25 cellular contexts compared by ENCODE assay signal in genomic region chr7:151188252-151188542, GRCh38. TPM values are rescaled to one million over a fixed set of nuclear protein-coding genes. Genes with fewer than 3 reads are reported as not detected.
DNase-seq lines count a peak whose midpoint lies in the region; ATAC-seq and TF ChIP-seq lines count a peak whose summit lies in the region.
"Had no signal": no experiment of that assay in that cellular context is flagged by ENCODE, and none has a peak within 500 bp of the region (broad histone marks: within the 10 kb centered on the region; RNA-seq: fewer than 3 reads in every experiment).

No MANE protein-coding gene starts in this region.

- peak; percentile 48 for DNase-seq in chondrocyte (ENCODE audit: low spot score)
- no peak for DNase-seq in sciatic nerve (ENCODE audit: low spot score)
- no peak for DNase-seq in DMS 273 (lab: John Stamatoyannopoulos, UW; ENCODE audit: unreplicated experiment)
- DNase-seq in effector memory CD8-positive, alpha-beta T cell = no peak
- no peak for DNase-seq in NCI-H187 treated with DMSO at 0.1 percent for 48 hours (lab: John Stamatoyannopoulos, UW)
- DNase-seq: BE2C; CD4-positive, alpha-beta T cell; COR-L47; DMS 273 treated with DMSO at 0.1 percent for 48 hours; DMS79 treated with DMSO at 0.1 percent for 48 hours; GOT3; IMR-90; NCI-H1105 treated with DMSO at 0.1 percent for 48 hours; NCI-H2081; NCI-H2171 treated with DMSO at 0.1 percent for 48 hours; NCI-H446; NCI-H526 treated with DMSO at 0.1 percent for 48 hours had no signal

- H3K4me2 ChIP-seq in BLaER1 treated with 17β-estradiol and CSF1 and Interleukin-3, amounts not matched to agents 10 nM and 100 nM = peak overlapping the region; percentile 6 to 94 (median 75); a peak in 20 of 22 replicates
- H3K4me2 ChIP-seq: KMS-11 had no signal

- H3K4me3 ChIP-seq in BLaER1 treated with 17β-estradiol and CSF1 and Interleukin-3, amounts not matched to agents 10 nM and 100 nM = no peak overlapping the region
- H3K4me3 ChIP-seq: SJSA1 had no signal

- H3K9me3 Mint-ChIP-seq in chondrocyte (ENCODE audit: low read depth) = no peaks in the 10 kb centered on the region
- no peaks in the 10 kb centered on the region for H3K9me3 Mint-ChIP-seq in effector memory CD8-positive, alpha-beta T cell
- H3K9me3 Mint-ChIP-seq: CD4-positive, alpha-beta T cell had no signal

- H3K4me1 ChIP-seq in BLaER1 treated with 17β-estradiol and CSF1 and Interleukin-3, amounts not matched to agents 10 nM and 100 nM = peaks cover 8 to 35% (median 22%) of the 10 kb centered on the region in 10 experiments
- H3K4me1 ChIP-seq: BE2C, SJSA1 had no signal

- peak overlapping the region in 1 of 11 experiments; percentile 32; a peak in 2 of 22 replicates for H3K9ac ChIP-seq in BLaER1 treated with 17β-estradiol and CSF1 and Interleukin-3, amounts not matched to agents 10 nM and 100 nM
- H3K9ac ChIP-seq: KMS-11 had no signal

- no peaks in the 10 kb centered on the region for H3K4me1 Mint-ChIP-seq in chondrocyte (ENCODE audit: low read depth)
- H3K4me1 Mint-ChIP-seq in effector memory CD8-positive, alpha-beta T cell (ENCODE audit: low read depth in 2 of 2) = peaks cover 0 to 3% of the 10 kb centered on the region in 2 donors

- no peak overlapping the region for H3K27ac Mint-ChIP-seq in chondrocyte (ENCODE audit: unreplicated experiment)
- no peak overlapping the region for H3K27ac Mint-ChIP-seq in effector memory CD8-positive, alpha-beta T cell
- H3K27ac Mint-ChIP-seq: CD4-positive, alpha-beta T cell had no signal

- peaks cover 0 to 30% (median 8%) of the 10 kb centered on the region in 11 experiments; a peak in 13 of 22 replicates for H4K20me1 ChIP-seq in BLaER1 treated with 17β-estradiol and CSF1 and Interleukin-3, amounts not matched to agents 10 nM and 100 nM

- intact Hi-C loops in sciatic nerve (cut with DNase I) = no loop called here

- ATAC-seq in GM21529 (IDR thresholded peaks at IDR 0.05; ENCODE audit: unreplicated experiment) = peak; percentile 49
- peak; percentile 9 for ATAC-seq in sciatic nerve
- ATAC-seq in HG02763 (IDR thresholded peaks at IDR 0.05; ENCODE audit: unreplicated experiment) = no peak
- ATAC-seq in effector memory CD8-positive, alpha-beta T cell (replicated peaks) = no peak
- ATAC-seq: HCT116, Panc1 had no signal

- no peak for TF ChIP-seq CTCF in chondrocyte (IDR thresholded peaks at IDR 0.05)

- no peak overlapping the region for H3K27ac ChIP-seq in BLaER1 treated with 17β-estradiol and CSF1 and Interleukin-3, amounts not matched to agents 10 nM and 100 nM
- H3K27ac ChIP-seq: KMS-11, SJSA1 had no signal

- no peaks in the 10 kb centered on the region for H3K36me3 Mint-ChIP-seq in chondrocyte (ENCODE audit: low read depth)
- H3K36me3 Mint-ChIP-seq in effector memory CD8-positive, alpha-beta T cell (ENCODE audit: insufficient read depth) = peaks cover 3% of the 10 kb centered on the region

- peaks cover 27% of the 10 kb centered on the region for H3K27me3 Mint-ChIP-seq in chondrocyte (ENCODE audit: low read depth)
- peaks cover 0 to 11% of the 10 kb centered on the region in 2 donors for H3K27me3 Mint-ChIP-seq in effector memory CD8-positive, alpha-beta T cell
- H3K27me3 Mint-ChIP-seq: CD4-positive, alpha-beta T cell had no signal

- no peak overlapping the region for H3K4me3 Mint-ChIP-seq in chondrocyte (ENCODE audit: unreplicated experiment)
- no peak overlapping the region for H3K4me3 Mint-ChIP-seq in effector memory CD8-positive, alpha-beta T cell
- H3K4me3 Mint-ChIP-seq: CD4-positive, alpha-beta T cell had no signal

- H3K36me3 ChIP-seq in BLaER1 treated with 17β-estradiol and CSF1 and Interleukin-3, amounts not matched to agents 10 nM and 100 nM = no peaks in the 10 kb centered on the region
- H3K36me3 ChIP-seq: BE2C, SJSA1 had no signal

- H3K27me3 ChIP-seq in BLaER1 treated with 17β-estradiol and CSF1 and Interleukin-3, amounts not matched to agents 10 nM and 100 nM = peaks cover 23 to 81% (median 63%) of the 10 kb centered on the region in 11 experiments
- H3K27me3 ChIP-seq: BE2C had no signal

- H3K9me3 ChIP-seq in BLaER1 treated with 17β-estradiol and CSF1 and Interleukin-3, amounts not matched to agents 10 nM and 100 nM (replicated peaks in 1 of 11) = no peaks in the 10 kb centered on the region
- H3K9me3 ChIP-seq: BE2C, SJSA1 had no signal

RNA-seq across cellular contexts. Expression of gene ASB10, which starts 1.1 kb away (rescaled TPM):
- total RNA-seq in chondrocyte = not detected in 3 replicates
- total RNA-seq in sciatic nerve = not detected
- total RNA-seq: A673; CD4-positive, alpha-beta T cell; IMR-90; SJSA1 had no signal

RNA-seq across cellular contexts. Expression of gene GBX1, which starts 20.7 kb away (rescaled TPM):
- total RNA-seq in chondrocyte (not detected in 3 replicates), sciatic nerve (not detected)
- total RNA-seq: A673; CD4-positive, alpha-beta T cell; IMR-90; SJSA1 had no signal

RNA-seq across cellular contexts. Expression of gene H2BK1, which starts 22.1 kb away (rescaled TPM):
- total RNA-seq in chondrocyte (not detected in 3 replicates), sciatic nerve (not detected)
- total RNA-seq: A673; CD4-positive, alpha-beta T cell; IMR-90; SJSA1 had no signal

RNA-seq across cellular contexts. Expression of gene ABCF2, which starts 38.8 kb away (rescaled TPM):
- total RNA-seq in chondrocyte (35.8 to 42.2 TPM (median 37.7 TPM) in 3 replicates), sciatic nerve (20.8 TPM)

RNA-seq across cellular contexts. Expression of gene CHPF2, which starts 44.1 kb away (rescaled TPM):
- total RNA-seq in chondrocyte = 98.3 to 135 TPM (median 101 TPM) in 3 replicates
- 23.6 TPM for total RNA-seq in sciatic nerve

Comparison
In these comparisons a context has a peak if more than half of its experiments do, and no peak if none do; other contexts are left out.
1. ATAC-seq: peak in GM21529 (single experiment) and sciatic nerve (single experiment); none in HG02763 (single experiment) and effector memory CD8-positive, alpha-beta T cell (single experiment).